Comparison of ENCODE assay signal across 8 cellular contexts in genomic region chr3:57787867-57788623, GRCh38. TPM values are rescaled to one million over a fixed set of nuclear protein-coding genes. Genes with fewer than 3 reads are reported as not detected.
A peak's percentile ranks its signal among the peaks of the same experiment; 100 is the strongest.
DNase-seq lines count a peak whose midpoint lies in the region; ATAC-seq and TF ChIP-seq lines count a peak whose summit lies in the region.

No MANE protein-coding gene starts in this region.

- CTCF ChIA-PET in Calu3 (lab: Charles Lee) = no interaction called here
- CTCF ChIA-PET in activated CD4-positive, alpha-beta memory T cell treated with anti-CD3 and anti-CD28 coated beads, Interleukin-2, amount 10 ng/mL, durations not matched to agents 7 days and 5 days (lab: Charles Lee) = no interaction called here

- no peaks in the 10 kb centered on the region for H3K36me3 Mint-ChIP-seq in activated T-helper 17 cell treated with anti-CD3 and anti-CD28 coated beads, Interleukin-2, amount 50 U/mL, for 72 hours (ENCODE audit: low read depth)
- H3K36me3 Mint-ChIP-seq in Calu3 (ENCODE audit: insufficient read depth, unreplicated experiment) (peaks cover under 1% of the 10 kb centered on the region), type B pancreatic cell (no peaks in the 10 kb centered on the region)
- H3K36me3 Mint-ChIP-seq in activated CD4-positive, alpha-beta memory T cell treated with anti-CD3 and anti-CD28 coated beads, Interleukin-2, amount 10 ng/mL, durations not matched to agents 7 days and 5 days (ENCODE audit: low read depth) = peaks cover 2% of the 10 kb centered on the region

- peaks cover 10% of the 10 kb centered on the region for H3K4me1 Mint-ChIP-seq in activated T-helper 17 cell treated with anti-CD3 and anti-CD28 coated beads, Interleukin-2, amount 50 U/mL, for 72 hours
- H3K4me1 Mint-ChIP-seq in Calu3 (ENCODE audit: low read depth, unreplicated experiment) (peaks cover 9% of the 10 kb centered on the region), type B pancreatic cell (ENCODE audit: unreplicated experiment) (no peaks in the 10 kb centered on the region)
- H3K4me1 Mint-ChIP-seq in activated CD4-positive, alpha-beta memory T cell treated with anti-CD3 and anti-CD28 coated beads, Interleukin-2, amount 10 ng/mL, durations not matched to agents 7 days and 5 days = no peaks in the 10 kb centered on the region

- no peaks in the 10 kb centered on the region for H3K27me3 Mint-ChIP-seq in activated T-helper 17 cell treated with anti-CD3 and anti-CD28 coated beads, Interleukin-2, amount 50 U/mL, for 72 hours
- H3K27me3 Mint-ChIP-seq in Calu3 (ENCODE audit: unreplicated experiment) (no peaks in the 10 kb centered on the region), type B pancreatic cell (no peaks in the 10 kb centered on the region)
- H3K27me3 Mint-ChIP-seq in activated CD4-positive, alpha-beta memory T cell treated with anti-CD3 and anti-CD28 coated beads, Interleukin-2, amount 10 ng/mL, durations not matched to agents 7 days and 5 days = no peaks in the 10 kb centered on the region

- H3K27ac Mint-ChIP-seq in activated T-helper 17 cell treated with anti-CD3 and anti-CD28 coated beads, Interleukin-2, amount 50 U/mL, for 72 hours = no peak overlapping the region
- H3K27ac Mint-ChIP-seq in Calu3 (ENCODE audit: unreplicated experiment) (no peak overlapping the region), type B pancreatic cell (no peak overlapping the region)
- no peak overlapping the region for H3K27ac Mint-ChIP-seq in activated CD4-positive, alpha-beta memory T cell treated with anti-CD3 and anti-CD28 coated beads, Interleukin-2, amount 10 ng/mL, durations not matched to agents 7 days and 5 days

- POLR2A ChIA-PET in activated CD4-positive, alpha-beta memory T cell treated with anti-CD3 and anti-CD28 coated beads, Interleukin-2, amount 10 ng/mL, durations not matched to agents 7 days and 5 days (lab: Charles Lee) = no interaction called here

- no peaks in the 10 kb centered on the region for H3K9me3 Mint-ChIP-seq in activated T-helper 17 cell treated with anti-CD3 and anti-CD28 coated beads, Interleukin-2, amount 50 U/mL, for 72 hours
- H3K9me3 Mint-ChIP-seq in Calu3 (ENCODE audit: low read depth, unreplicated experiment) = no peaks in the 10 kb centered on the region
- no peaks in the 10 kb centered on the region for H3K9me3 Mint-ChIP-seq in activated CD4-positive, alpha-beta memory T cell treated with anti-CD3 and anti-CD28 coated beads, Interleukin-2, amount 10 ng/mL, durations not matched to agents 7 days and 5 days
- no peaks in the 10 kb centered on the region for H3K9me3 Mint-ChIP-seq in type B pancreatic cell

- H3K4me3 Mint-ChIP-seq in activated T-helper 17 cell treated with anti-CD3 and anti-CD28 coated beads, Interleukin-2, amount 50 U/mL, for 72 hours = no peak overlapping the region
- H3K4me3 Mint-ChIP-seq in Calu3 (ENCODE audit: low read depth, unreplicated experiment) (no peak overlapping the region), type B pancreatic cell (no peak overlapping the region)
- no peak overlapping the region for H3K4me3 Mint-ChIP-seq in activated CD4-positive, alpha-beta memory T cell treated with anti-CD3 and anti-CD28 coated beads, Interleukin-2, amount 10 ng/mL, durations not matched to agents 7 days and 5 days

- peak; percentile 97 for ATAC-seq in GM19351 (IDR thresholded peaks at IDR 0.05; ENCODE audit: unreplicated experiment)
- ATAC-seq in HG03066 (IDR thresholded peaks at IDR 0.05; ENCODE audit: low read depth, unreplicated experiment) = peak; percentile 96
- ATAC-seq in activated T-helper 17 cell treated with anti-CD3 and anti-CD28 coated beads, Interleukin-2, amount 50 U/mL, for 72 hours (replicated peaks) = peak; percentile 96

- intact Hi-C loops in Calu3 (cut with micrococcal nuclease; ENCODE audit: unreplicated experiment) = no loop called here

- BruUV-seq in Calu3 (replicated peaks; lab: Mats Ljungman, UMichigan) = no TSS peak

- no peak for TF ChIP-seq CTCF in Calu3 (IDR thresholded peaks at IDR 0.05; ENCODE audit: unreplicated experiment)
- TF ChIP-seq CTCF in type B pancreatic cell (conservative IDR thresholded peaks at IDR 0.05) = no peak

- DNase-seq in EH (ENCODE audit: low read depth) (peak; percentile 22), Calu3 (no peak), type B pancreatic cell (ENCODE audit: extremely low spot score, unreplicated experiment) (no peak), HuH-7.5 (ENCODE audit: low spot score) (no peak)
- no peak for DNase-seq in activated CD4-positive, alpha-beta memory T cell treated with anti-CD3 and anti-CD28 coated beads, Interleukin-2, amount 10 ng/mL, durations not matched to agents 7 days and 5 days

RNA-seq across cellular contexts. Expression of gene SLMAP, which starts 31.9 kb away (rescaled TPM):
- total RNA-seq in activated T-helper 17 cell treated with anti-CD3 and anti-CD28 coated beads, Interleukin-2, amount 50 U/mL, for 72 hours = 10 to 100 TPM; 33.8 to 55.6 TPM
- total RNA-seq in Calu3 (2022) (103 and 114 TPM in 2 replicates), type B pancreatic cell (ENCODE audit: low replicate concordance) (55.1 and 71.0 TPM in 2 replicates)
- total RNA-seq in activated CD4-positive, alpha-beta memory T cell treated with anti-CD3 and anti-CD28 coated beads, Interleukin-2, amount 10 ng/mL, durations not matched to agents 7 days and 5 days = 10 to 100 TPM; 53.4 to 55.6 TPM
